Comparison of ENCODE assay signal across 24 cellular contexts in genomic region chrX:5648941-5649568, GRCh38.
"Had no signal": no experiment of that assay in that cellular context is flagged by ENCODE, and none has a peak within 500 bp of the region (broad histone marks: within the 10 kb centered on the region; RNA-seq: fewer than 3 reads in every experiment).

No MANE protein-coding gene starts in this region.

- H3K27me3 ChIP-seq: body of pancreas, gastrocnemius medialis, uterus had no signal

- DNase-seq: activated CD4-positive, alpha-beta T cell treated with anti-CD3 and anti-CD28 coated beads for 4 hours; activated CD4-positive, alpha-beta T cell treated with anti-CD3 and anti-CD28 coated beads, Interleukin-2, amount 50 U/mL, for 4 hours; activated effector memory CD4-positive, alpha-beta T cell treated with Interleukin-2 at 50 U/mL for 16 hours; activated naive CD4-positive, alpha-beta T cell treated with Interleukin-2 at 50 U/mL for 16 hours; activated T-cell treated with anti-CD3 and anti-CD28 coated beads for 4 hours; anterior cingulate cortex; body of pancreas; dorsolateral prefrontal cortex; effector memory CD4-positive, alpha-beta T cell; erythroblast; gastrocnemius medialis; glutamatergic neuron; islet precursor cell; left ventricle myocardium inferior; nephron progenitor cell; pancreas; retina; stimulated activated CD4-positive, alpha-beta T cell treated with anti-CD3 and anti-CD28 coated beads, Interleukin-12 subunit alpha, Interleukin-12 subunit beta, amount 100 ng/mL, for 4 hours; stimulated activated CD4-positive, alpha-beta T cell treated with anti-CD3 and anti-CD28 coated beads, Interleukin-4, amount 100 ng/mL, for 1 hour; uterus had no signal

- H3K9me3 ChIP-seq: body of pancreas, gastrocnemius medialis, left ventricle myocardium inferior, pancreas, prostate gland, uterus had no signal

- H3K27ac ChIP-seq: body of pancreas, coronary artery, dorsolateral prefrontal cortex, gastrocnemius medialis, left ventricle myocardium inferior, pancreas, prostate gland, skin epidermis, uterus had no signal

- H3K36me3 ChIP-seq: gastrocnemius medialis, left ventricle myocardium inferior, pancreas, prostate gland, uterus had no signal

- H3K4me3 ChIP-seq: body of pancreas, coronary artery, dorsolateral prefrontal cortex, gastrocnemius medialis, left ventricle myocardium inferior, lung, pancreas, prostate gland, skin epidermis, uterus had no signal

- H3K4me1 ChIP-seq: body of pancreas, gastrocnemius medialis, left ventricle myocardium inferior, pancreas, prostate gland, uterus had no signal
